In the genomic region with DNA sequence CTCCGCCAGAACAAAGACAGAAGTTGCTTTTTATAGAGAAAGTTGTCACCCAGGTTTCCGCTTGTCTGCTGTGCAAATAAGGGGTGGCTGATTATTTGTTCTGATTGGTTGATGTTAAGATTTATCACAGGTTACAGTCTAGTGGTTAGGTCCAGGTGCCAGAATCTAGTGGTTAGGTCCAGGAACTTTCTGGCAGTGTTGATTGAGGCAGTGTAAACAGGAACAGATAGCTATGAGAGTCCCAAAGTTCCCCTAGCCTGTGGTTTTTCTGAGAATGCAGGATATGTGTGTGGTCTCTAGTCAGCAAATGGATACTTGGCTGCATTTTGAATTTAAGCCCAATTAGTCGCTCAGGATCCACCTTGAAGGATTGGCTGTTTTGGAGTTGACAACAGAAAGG, we compare ENCODE assay signal across 8 cellular contexts.
A peak's percentile ranks its signal among the peaks of the same experiment; 100 is the strongest.
DNase-seq lines count a peak whose midpoint lies in the region; ATAC-seq and TF ChIP-seq lines count a peak whose summit lies in the region.

No MANE protein-coding gene starts in this region.

- DNase-seq in AG10803 (ENCODE audit: low read depth) (peak; percentile 90), HT-29 (ENCODE audit: low spot score) (peak; percentile 11), kidney epithelial cell (ENCODE audit: low read depth) (peak; percentile 82), OCI-M2 (lab: John Stamatoyannopoulos, UW; ENCODE audit: unreplicated experiment) (no peak), tibial artery (no peak)
- peak; percentile 68 for DNase-seq in activated CD4-positive, alpha-beta memory T cell treated with anti-CD3 and anti-CD28 coated beads for 36 hours

- H3K36me3 Mint-ChIP-seq in activated CD4-positive, alpha-beta memory T cell treated with anti-CD3 and anti-CD28 coated beads for 36 hours, result peaks cover 4% of the 10 kb centered on the region

- no peaks in the 10 kb centered on the region for H3K27me3 ChIP-seq in kidney epithelial cell (ENCODE audit: control insufficient read depth, insufficient read depth, low read length)
- H3K27me3 ChIP-seq in tibial artery, result no peaks in the 10 kb centered on the region

- H3K4me3 Mint-ChIP-seq in activated CD4-positive, alpha-beta memory T cell treated with anti-CD3 and anti-CD28 coated beads for 36 hours, result no peak overlapping the region

- POLR2A ChIA-PET in activated CD4-positive, alpha-beta memory T cell treated with anti-CD3 and anti-CD28 coated beads for 36 hours (lab: Charles Lee), result interaction anchor here (0.8 kb wide), 1 partner anchor 149 kb away, joined by 3 read pairs; no protein-coding TSS in a partner anchor

- CTCF ChIA-PET in activated CD4-positive, alpha-beta memory T cell treated with anti-CD3 and anti-CD28 coated beads for 36 hours (lab: Charles Lee), result interaction anchor here (0.6 kb wide), 1 partner anchor 1020 kb away, joined by 4 read pairs; no protein-coding TSS in a partner anchor

- H3K4me3 ChIP-seq in AG10803 (ENCODE audit: low read length), result no peak overlapping the region
- no peak overlapping the region for H3K4me3 ChIP-seq in kidney epithelial cell (ENCODE audit: low read depth, low read length)
- H3K4me3 ChIP-seq in tibial artery, result no peak overlapping the region

- peaks cover 19% of the 10 kb centered on the region for H3K9me3 Mint-ChIP-seq in activated CD4-positive, alpha-beta memory T cell treated with anti-CD3 and anti-CD28 coated beads for 36 hours

- H3K27ac Mint-ChIP-seq in activated CD4-positive, alpha-beta memory T cell treated with anti-CD3 and anti-CD28 coated beads for 36 hours, result peak overlapping the region; percentile 81

- H3K27ac ChIP-seq in tibial artery, result no peak overlapping the region

- H3K4me1 ChIP-seq in tibial artery, result no peaks in the 10 kb centered on the region

- H3K9me3 ChIP-seq in tibial artery, result no peaks in the 10 kb centered on the region

- intact Hi-C loops in activated CD4-positive, alpha-beta memory T cell treated with anti-CD3 and anti-CD28 coated beads for 36 hours (cut with micrococcal nuclease), result loop anchor here (2.0 to 10.0 kb wide), 3 partner anchors 63 to 379 kb away; a partner anchor contains a TSS
- intact Hi-C loops in tibial artery (cut with DNase I; ENCODE audit: low total_unique reads), result no loop called here

- H3K36me3 ChIP-seq in kidney epithelial cell (ENCODE audit: control insufficient read depth, insufficient read depth, low read length) (no peaks in the 10 kb centered on the region), tibial artery (no peaks in the 10 kb centered on the region)

- no peaks in the 10 kb centered on the region for H3K27me3 Mint-ChIP-seq in activated CD4-positive, alpha-beta memory T cell treated with anti-CD3 and anti-CD28 coated beads for 36 hours

- peaks cover 65% of the 10 kb centered on the region for H3K4me1 Mint-ChIP-seq in activated CD4-positive, alpha-beta memory T cell treated with anti-CD3 and anti-CD28 coated beads for 36 hours (ENCODE audit: low read depth)

- ATAC-seq in GM19351 (IDR thresholded peaks at IDR 0.05; ENCODE audit: unreplicated experiment) (peak; percentile 68), HG03439 (IDR thresholded peaks at IDR 0.05; ENCODE audit: unreplicated experiment) (no peak)

- no peak for TF ChIP-seq CTCF in AG10803 (conservative IDR thresholded peaks at IDR 0.05; ENCODE audit: low read length)
- TF ChIP-seq CTCF in kidney epithelial cell (IDR thresholded peaks at IDR 0.05; ENCODE audit: insufficient read depth, low read length, poor library complexity, severe bottlenecking), result no peak
- no peak for TF ChIP-seq CTCF in tibial artery (IDR thresholded peaks at IDR 0.05)

Comparison
In these comparisons a context has a peak if more than half of its experiments do, and no peak if none do; other contexts are left out.
1. DNase-seq: peak in AG10803 (single experiment), HT-29 (single experiment), activated CD4-positive, alpha-beta memory T cell treated with anti-CD3 and anti-CD28 coated beads for 36 hours (single experiment) and kidney epithelial cell (single experiment); none in OCI-M2 (single experiment) and tibial artery (0 of 2).